9 cellular contexts compared by ENCODE assay signal in the genomic region with DNA sequence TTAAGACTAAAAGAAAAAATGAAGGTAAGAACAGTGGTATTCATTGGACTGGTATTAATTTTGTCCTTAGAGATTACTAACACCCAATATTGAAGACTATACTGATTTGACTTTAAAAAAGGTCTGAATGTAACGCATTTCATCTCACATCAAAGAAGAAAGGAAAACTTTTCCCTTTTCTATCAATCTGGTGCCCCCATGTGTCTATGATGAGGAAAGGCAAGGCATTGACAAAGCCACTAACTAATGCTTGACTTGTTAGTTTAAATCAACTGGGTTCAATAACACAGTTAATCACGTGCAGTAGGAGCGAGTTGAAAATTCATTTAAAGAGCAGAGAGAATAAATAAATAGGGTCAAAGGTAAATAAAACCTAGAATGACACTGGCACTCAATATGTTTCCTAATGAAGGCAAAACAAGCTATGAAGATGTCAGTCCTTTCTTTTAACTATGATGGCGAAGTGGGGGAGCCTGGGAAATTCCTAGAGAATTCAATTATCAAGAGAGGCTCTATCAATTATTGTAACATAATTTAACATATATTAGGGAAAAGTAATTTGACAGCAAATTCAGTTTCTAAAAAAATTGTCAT.
A peak's percentile ranks its signal among the peaks of the same experiment; 100 is the strongest.
DNase-seq lines count a peak whose midpoint lies in the region; ATAC-seq and TF ChIP-seq lines count a peak whose summit lies in the region.
"Had no signal": no experiment of that assay in that cellular context is flagged by ENCODE, and none has a peak within 500 bp of the region (broad histone marks: within the 10 kb centered on the region; RNA-seq: fewer than 3 reads in every experiment).

No MANE protein-coding gene starts in this region.

- H2AFZ ChIP-seq in neural progenitor cell (replicated peaks): peak overlapping the region; percentile 9

- no peaks in the 10 kb centered on the region for H3K27me3 ChIP-seq in neural progenitor cell

- no peaks in the 10 kb centered on the region for H3K27me3 Mint-ChIP-seq in endothelial cell (ENCODE audit: unreplicated experiment)
- no peaks in the 10 kb centered on the region for H3K27me3 Mint-ChIP-seq in neural progenitor cell (ENCODE audit: insufficient read depth, low read depth)
- H3K27me3 Mint-ChIP-seq: central memory CD8-positive, alpha-beta T cell had no signal

- H3K4me3 Mint-ChIP-seq in endothelial cell (ENCODE audit: unreplicated experiment) (no peak overlapping the region), neural progenitor cell (no peak overlapping the region)
- H3K4me3 Mint-ChIP-seq: central memory CD8-positive, alpha-beta T cell had no signal

- ATAC-seq in GM21360 (IDR thresholded peaks at IDR 0.05; ENCODE audit: unreplicated experiment): no peak

- H3K79me2 ChIP-seq in neural progenitor cell (ENCODE audit: low read depth): no peaks in the 10 kb centered on the region

- H3K27ac ChIP-seq in neural progenitor cell: no peak overlapping the region

- H3K9ac ChIP-seq in neural progenitor cell: no peak overlapping the region

- H3K9me3 ChIP-seq in neural progenitor cell (ENCODE audit: low read depth): no peaks in the 10 kb centered on the region

- H3K27ac Mint-ChIP-seq in endothelial cell (ENCODE audit: unreplicated experiment): no peak overlapping the region
- no peak overlapping the region for H3K27ac Mint-ChIP-seq in neural progenitor cell

- no peak overlapping the region for H3K4me2 ChIP-seq in neural progenitor cell

- no peaks in the 10 kb centered on the region for H3K36me3 Mint-ChIP-seq in endothelial cell (ENCODE audit: low read depth, unreplicated experiment)
- no peaks in the 10 kb centered on the region for H3K36me3 Mint-ChIP-seq in neural progenitor cell

- H3K4me1 Mint-ChIP-seq in endothelial cell (ENCODE audit: unreplicated experiment): peaks cover 32% of the 10 kb centered on the region
- H3K4me1 Mint-ChIP-seq in neural progenitor cell: no peaks in the 10 kb centered on the region

- no peaks in the 10 kb centered on the region for H4K20me1 ChIP-seq in neural progenitor cell (ENCODE audit: low read depth)

- TF ChIP-seq CTCF in AG09319 (IDR thresholded peaks at IDR 0.05; ENCODE audit: low read depth, low read length): peak; percentile 84
- peak; percentile 59 for TF ChIP-seq CTCF in GM20000 (IDR thresholded peaks at IDR 0.05; ENCODE audit: extremely low read depth, missing control alignments)
- peak; percentile 59 for TF ChIP-seq CTCF in endothelial cell (IDR thresholded peaks at IDR 0.05; ENCODE audit: unreplicated experiment)
- TF ChIP-seq CTCF in neural progenitor cell (IDR thresholded peaks at IDR 0.05): peak; percentile 84

- H3F3A ChIP-seq in neural progenitor cell (ENCODE audit: low read depth): no peaks in the 10 kb centered on the region

- H3K4me3 ChIP-seq in neural progenitor cell: no peak overlapping the region

- no peaks in the 10 kb centered on the region for H3K9me3 Mint-ChIP-seq in endothelial cell (ENCODE audit: unreplicated experiment)
- no peaks in the 10 kb centered on the region for H3K9me3 Mint-ChIP-seq in neural progenitor cell
- H3K9me3 Mint-ChIP-seq: central memory CD8-positive, alpha-beta T cell had no signal

- no peaks in the 10 kb centered on the region for H3K4me1 ChIP-seq in neural progenitor cell

- DNase-seq in AG09319 (ENCODE audit: extremely low read depth, low read depth) (peak; percentile 7), GM20000 (ENCODE audit: low spot score) (peak; percentile 8), NCI-H82 treated with DMSO at 0.1 percent for 48 hours (lab: John Stamatoyannopoulos, UW; ENCODE audit: unreplicated experiment) (peak; percentile 34), endothelial cell (ENCODE audit: low spot score) (no peak), neural progenitor cell (ENCODE audit: low spot score) (peak; percentile 71), epidermal melanocyte (ENCODE audit: insufficient read length, low spot score) (no peak), NCI-H187 treated with DMSO at 0.1 percent for 48 hours (lab: John Stamatoyannopoulos, UW) (no peak)

- H3K36me3 ChIP-seq in neural progenitor cell: no peaks in the 10 kb centered on the region

Comparison
In these comparisons a context has a peak if more than half of its experiments do, and no peak if none do; other contexts are left out.
1. DNase-seq: peak in AG09319 (single experiment), GM20000 (single experiment), NCI-H82 treated with DMSO at 0.1 percent for 48 hours (single experiment) and neural progenitor cell (single experiment); none in endothelial cell (single experiment), epidermal melanocyte (single experiment) and NCI-H187 treated with DMSO at 0.1 percent for 48 hours (single experiment).
2. Peak in every context shown above with its lines, with median percentiles within 50 percentile points of each other: CTCF ChIP-seq.